28 cellular contexts compared by ENCODE assay signal in genomic region chr12:116069943-116070342, GRCh38.
"Had no signal": no experiment of that assay in that cellular context is flagged by ENCODE, and none has a peak within 500 bp of the region (broad histone marks: within the 10 kb centered on the region; RNA-seq: fewer than 3 reads in every experiment).

No MANE protein-coding gene starts in this region.

- H3K27ac ChIP-seq: brain microvascular endothelial cell, cardiac muscle cell, Peyer's patch, RWPE1, SJCRH30, WERI-Rb-1 had no signal

- H3K4me3 ChIP-seq: cardiac muscle cell, Peyer's patch, SJCRH30 had no signal

- H3K4me3 Mint-ChIP-seq: activated CD4-positive, alpha-beta memory T cell treated with anti-CD3 and anti-CD28 coated beads, Interleukin-2, amount 10 ng/mL, durations not matched to agents 7 days and 5 days; activated CD4-positive, alpha-beta T cell treated with anti-CD3 and anti-CD28 coated beads for 36 hours; activated naive CD4-positive, alpha-beta T cell treated with anti-CD3 and anti-CD28 coated beads, Interleukin-2, amount 10 ng/mL, durations not matched to agents 7 days and 5 days; activated naive CD8-positive, alpha-beta T cell treated with anti-CD3 and anti-CD28 coated beads for 36 hours had no signal

- H3K9ac ChIP-seq: SK-N-SH had no signal

- H3K9me3 ChIP-seq: Peyer's patch, SJCRH30, SK-N-SH had no signal

- H3K4me1 ChIP-seq: SJCRH30 had no signal

- H3K27me3 Mint-ChIP-seq: activated CD4-positive, alpha-beta memory T cell treated with anti-CD3 and anti-CD28 coated beads, Interleukin-2, amount 10 ng/mL, durations not matched to agents 7 days and 5 days; activated CD4-positive, alpha-beta T cell treated with anti-CD3 and anti-CD28 coated beads for 36 hours; activated naive CD4-positive, alpha-beta T cell treated with anti-CD3 and anti-CD28 coated beads, Interleukin-2, amount 10 ng/mL, durations not matched to agents 7 days and 5 days; activated naive CD8-positive, alpha-beta T cell treated with anti-CD3 and anti-CD28 coated beads for 36 hours had no signal

- H3K9me3 Mint-ChIP-seq: activated CD4-positive, alpha-beta memory T cell treated with anti-CD3 and anti-CD28 coated beads, Interleukin-2, amount 10 ng/mL, durations not matched to agents 7 days and 5 days; activated naive CD4-positive, alpha-beta T cell treated with anti-CD3 and anti-CD28 coated beads, Interleukin-2, amount 10 ng/mL, durations not matched to agents 7 days and 5 days; activated naive CD8-positive, alpha-beta T cell treated with anti-CD3 and anti-CD28 coated beads for 36 hours; activated T-helper 2 cell treated with anti-CD3 and anti-CD28 coated beads, Interferon-gamma antibody, Interleukin-2, Interleukin-4, amounts not matched to agents 10 μg/mL and 5 μg/mL and 100 μg/mL, durations not matched to agents 14 hours and 24 hours and 36 hours had no signal

- H3K27me3 ChIP-seq: brain microvascular endothelial cell, cardiac muscle cell, Peyer's patch, SJCRH30 had no signal

- H3K36me3 ChIP-seq: brain microvascular endothelial cell, cardiac muscle cell, Peyer's patch, SJCRH30, WERI-Rb-1 had no signal

- H3K27ac Mint-ChIP-seq: activated CD4-positive, alpha-beta memory T cell treated with anti-CD3 and anti-CD28 coated beads, Interleukin-2, amount 10 ng/mL, durations not matched to agents 7 days and 5 days; activated CD4-positive, alpha-beta T cell treated with anti-CD3 and anti-CD28 coated beads for 36 hours; activated naive CD4-positive, alpha-beta T cell treated with anti-CD3 and anti-CD28 coated beads, Interleukin-2, amount 10 ng/mL, durations not matched to agents 7 days and 5 days; activated naive CD8-positive, alpha-beta T cell treated with anti-CD3 and anti-CD28 coated beads for 36 hours; activated T-helper 2 cell treated with anti-CD3 and anti-CD28 coated beads, Interferon-gamma antibody, Interleukin-2, Interleukin-4, amounts not matched to agents 10 μg/mL and 5 μg/mL and 100 μg/mL, durations not matched to agents 14 hours and 24 hours and 36 hours had no signal

- DNase-seq: activated CD4-positive, alpha-beta memory T cell treated with anti-CD3 and anti-CD28 coated beads, Interleukin-2, amount 10 ng/mL, durations not matched to agents 7 days and 5 days; activated CD4-positive, alpha-beta T cell treated with anti-CD3 and anti-CD28 coated beads for 36 hours; activated CD4-positive, alpha-beta T cell treated with anti-CD3 and anti-CD28 coated beads, Interleukin-2, amount 50 U/mL, for 1 hour; activated gamma-delta T cell treated with Interleukin-2 at 50 U/mL for 16 hours; activated naive CD4-positive, alpha-beta T cell treated with anti-CD3 and anti-CD28 coated beads, Interleukin-2, amount 10 ng/mL, durations not matched to agents 7 days and 5 days; activated naive CD8-positive, alpha-beta T cell treated with anti-CD3 and anti-CD28 coated beads for 36 hours; activated T-cell treated with anti-CD3 and anti-CD28 coated beads for 4 hours; activated T-cell treated with anti-CD3 and anti-CD28 coated beads, Interleukin-2, amount 50 U/mL, for 48 hours; brain microvascular endothelial cell; KG1; NCI-H1048; NCI-H1417; NCI-H1930; NCI-H2171; NCI-H2227 treated with DMSO at 0.1 percent for 48 hours; NCI-H446 treated with DMSO at 0.1 percent for 48 hours; NCI-H524 treated with DMSO at 0.1 percent for 48 hours; NCI-H774; NK-92 treated with Interleukin-12 subunit alpha and Interleukin-12 subunit beta, amount 100 ng/mL, for 24 hours; Peyer's patch; Right ventricle myocardium superior; SJCRH30; SK-N-SH; T-helper 1 cell; WERI-Rb-1 had no signal

- H3K4me2 ChIP-seq: SK-N-SH had no signal

- ATAC-seq: activated CD4-positive, alpha-beta T cell treated with anti-CD3 and anti-CD28 coated beads for 36 hours had no signal
